8 cellular contexts compared by ENCODE assay signal in genomic region chr7:16644624-16644986, GRCh38. TPM values are rescaled to one million over a fixed set of nuclear protein-coding genes. Genes with fewer than 3 reads are reported as not detected.
DNase-seq lines count a peak whose midpoint lies in the region; ATAC-seq and TF ChIP-seq lines count a peak whose summit lies in the region.

No MANE protein-coding gene starts in this region.

- no peaks in the 10 kb centered on the region for H3K9me3 ChIP-seq in subcutaneous abdominal adipose tissue (ENCODE audit: control insufficient read depth in 5 of 5, low read length in 5 of 5)

- H3K4me3 ChIP-seq in GM12864 (ENCODE audit: low read depth, low read length) (peak overlapping the region; percentile 52), subcutaneous abdominal adipose tissue (ENCODE audit: low read depth in 1 of 5, low read length in 5 of 5) (peak overlapping the region; percentile 91 to 96 (median 92))

- ATAC-seq in activated CD8-positive, alpha-beta memory T cell treated with anti-CD3 and anti-CD28 coated beads, Interleukin-2, amount 10 ng/mL, durations not matched to agents 7 days and 5 days: peak; percentile 38
- ATAC-seq in HG02763 (IDR thresholded peaks at IDR 0.05; ENCODE audit: unreplicated experiment) (no peak), HG02973 (IDR thresholded peaks at IDR 0.05; ENCODE audit: unreplicated experiment) (no peak)

- H3K27ac ChIP-seq in subcutaneous abdominal adipose tissue (ENCODE audit: low read depth, low read length): peak overlapping the region; percentile 93

- CTCF ChIA-PET in activated CD8-positive, alpha-beta memory T cell treated with anti-CD3 and anti-CD28 coated beads, Interleukin-2, amount 10 ng/mL, durations not matched to agents 7 days and 5 days (lab: Charles Lee): interaction anchor here (1.0 kb wide), 1 partner anchor 19 kb away, joined by 3 read pairs; no protein-coding TSS in a partner anchor

- H3K27ac Mint-ChIP-seq in activated CD8-positive, alpha-beta memory T cell treated with anti-CD3 and anti-CD28 coated beads, Interleukin-2, amount 10 ng/mL, durations not matched to agents 7 days and 5 days: peak overlapping the region; percentile 96
- H3K27ac Mint-ChIP-seq in endothelial cell (ENCODE audit: unreplicated experiment): peak overlapping the region; percentile 24

- TF ChIP-seq CTCF in GM12864 (IDR thresholded peaks at IDR 0.05; ENCODE audit: low read depth, low read length, missing control alignments) (no peak), endothelial cell (IDR thresholded peaks at IDR 0.05; ENCODE audit: unreplicated experiment) (no peak)

- DNase-seq in GM12864 (ENCODE audit: low read depth): no peak
- DNase-seq in NCI-H748 treated with DMSO at 0.1 percent for 48 hours (lab: John Stamatoyannopoulos, UW): peak; percentile 42
- DNase-seq in activated CD8-positive, alpha-beta memory T cell treated with anti-CD3 and anti-CD28 coated beads, Interleukin-2, amount 10 ng/mL, durations not matched to agents 7 days and 5 days: peak; percentile 81
- peak; percentile 11 for DNase-seq in endothelial cell (ENCODE audit: low spot score)
- DNase-seq in myocyte (ENCODE audit: low read depth): peak; percentile 64

- no peaks in the 10 kb centered on the region for H3K27me3 ChIP-seq in subcutaneous abdominal adipose tissue (ENCODE audit: control insufficient read depth in 5 of 5, insufficient read depth in 4 of 5, low read length in 5 of 5)

- H3K4me1 ChIP-seq in subcutaneous abdominal adipose tissue (ENCODE audit: control insufficient read depth in 5 of 5, insufficient read depth in 5 of 5, low read length in 5 of 5): peaks cover 5 to 41% (median 30%) of the 10 kb centered on the region in 5 donors

- no peaks in the 10 kb centered on the region for H3K9me3 Mint-ChIP-seq in activated CD8-positive, alpha-beta memory T cell treated with anti-CD3 and anti-CD28 coated beads, Interleukin-2, amount 10 ng/mL, durations not matched to agents 7 days and 5 days (ENCODE audit: low read depth)
- H3K9me3 Mint-ChIP-seq in endothelial cell (ENCODE audit: unreplicated experiment): no peaks in the 10 kb centered on the region

- H3K4me1 Mint-ChIP-seq in activated CD8-positive, alpha-beta memory T cell treated with anti-CD3 and anti-CD28 coated beads, Interleukin-2, amount 10 ng/mL, durations not matched to agents 7 days and 5 days: peaks cover 50% of the 10 kb centered on the region
- peaks cover 53% of the 10 kb centered on the region for H3K4me1 Mint-ChIP-seq in endothelial cell (ENCODE audit: unreplicated experiment)

- peak overlapping the region; percentile 86 for H3K4me3 Mint-ChIP-seq in activated CD8-positive, alpha-beta memory T cell treated with anti-CD3 and anti-CD28 coated beads, Interleukin-2, amount 10 ng/mL, durations not matched to agents 7 days and 5 days
- peak overlapping the region; percentile 99 for H3K4me3 Mint-ChIP-seq in endothelial cell (ENCODE audit: unreplicated experiment)

- no peaks in the 10 kb centered on the region for H3K27me3 Mint-ChIP-seq in activated CD8-positive, alpha-beta memory T cell treated with anti-CD3 and anti-CD28 coated beads, Interleukin-2, amount 10 ng/mL, durations not matched to agents 7 days and 5 days
- peaks cover 18% of the 10 kb centered on the region for H3K27me3 Mint-ChIP-seq in endothelial cell (ENCODE audit: unreplicated experiment)

- peak overlapping the region; percentile 85 to 95 (median 93) for H3K9ac ChIP-seq in subcutaneous abdominal adipose tissue (ENCODE audit: low read length in 5 of 5)

- H3K36me3 Mint-ChIP-seq in activated CD8-positive, alpha-beta memory T cell treated with anti-CD3 and anti-CD28 coated beads, Interleukin-2, amount 10 ng/mL, durations not matched to agents 7 days and 5 days: peaks cover 13% of the 10 kb centered on the region
- H3K36me3 Mint-ChIP-seq in endothelial cell (ENCODE audit: low read depth, unreplicated experiment): peaks cover 16% of the 10 kb centered on the region

- H3K36me3 ChIP-seq in subcutaneous abdominal adipose tissue (ENCODE audit: control insufficient read depth in 5 of 5, insufficient read depth in 5 of 5, low read length in 5 of 5): peaks cover 0 to 3% (median 0%) of the 10 kb centered on the region in 5 donors

RNA-seq across cellular contexts. Expression of gene ANKMY2, which starts 0.9 kb away (rescaled TPM):
- 10 to 100 TPM; 11.5 to 13.1 TPM for total RNA-seq in activated CD8-positive, alpha-beta memory T cell treated with anti-CD3 and anti-CD28 coated beads, Interleukin-2, amount 10 ng/mL, durations not matched to agents 7 days and 5 days
- 20.5 TPM for total RNA-seq in endothelial cell (ENCODE audit: unreplicated experiment)
- total RNA-seq in myocyte: 23.4 and 29.2 TPM in 2 replicates
- 15.3 TPM for polyA plus RNA-seq in myocyte (2012)

RNA-seq across cellular contexts. Expression of gene BZW2, which starts 1.4 kb away (rescaled TPM):
- total RNA-seq in activated CD8-positive, alpha-beta memory T cell treated with anti-CD3 and anti-CD28 coated beads, Interleukin-2, amount 10 ng/mL, durations not matched to agents 7 days and 5 days: 10 to 100 TPM; 49.9 to 72.1 TPM
- 141 TPM for total RNA-seq in endothelial cell (ENCODE audit: unreplicated experiment)
- 53.4 and 166 TPM in 2 replicates for total RNA-seq in myocyte
- 36.5 TPM for polyA plus RNA-seq in myocyte (2012)
